In genomic region chr5:179138568-179138925, GRCh38 we compare ENCODE assay signal across 1 cellular context.
TF ChIP-seq lines count a peak whose summit lies in the region.

No MANE protein-coding gene starts in this region.

TF ChIP-seq in GM23338, 12 proteins besides CTCF, POLR2A, EP300 and RAD21 (continued from another document):
- no peak for TF ChIP-seq ZNF462 (CRISPR knock-in tag; IDR thresholded peaks at IDR 0.05)
- TF ChIP-seq STAT1 (IDR thresholded peaks at IDR 0.05; ENCODE audit: unreplicated experiment), result no peak
- TF ChIP-seq EZH2 (IDR thresholded peaks at IDR 0.05; ENCODE audit: low read depth, unreplicated experiment), result no peak
- no peak for TF ChIP-seq CREB1 (CRISPR knock-in tag; IDR thresholded peaks at IDR 0.05; ENCODE audit: low read depth)
- TF ChIP-seq POLR2AphosphoS5 (IDR thresholded peaks at IDR 0.05; ENCODE audit: low read depth), result no peak
